16 cellular contexts compared by ENCODE assay signal in genomic region chr14:23177181-23177580, GRCh38. TPM values are rescaled to one million over a fixed set of nuclear protein-coding genes. Genes with fewer than 3 reads are reported as not detected.
DNase-seq lines count a peak whose midpoint lies in the region; ATAC-seq and TF ChIP-seq lines count a peak whose summit lies in the region.
"Had no signal": no experiment of that assay in that cellular context is flagged by ENCODE, and none has a peak within 500 bp of the region (broad histone marks: within the 10 kb centered on the region; RNA-seq: fewer than 3 reads in every experiment).

No MANE protein-coding gene starts in this region.

- peak overlapping the region; percentile 3 for H3K27ac Mint-ChIP-seq in nephron progenitor cell
- H3K27ac Mint-ChIP-seq: activated CD4-positive, alpha-beta T cell treated with anti-CD3 and anti-CD28 coated beads, Interleukin-2, amount 10 ng/mL, durations not matched to agents 7 days and 5 days; IgD-negative memory B cell had no signal

- no peak overlapping the region for H3K4me3 Mint-ChIP-seq in nephron progenitor cell
- H3K4me3 Mint-ChIP-seq: activated CD4-positive, alpha-beta T cell treated with anti-CD3 and anti-CD28 coated beads, Interleukin-2, amount 10 ng/mL, durations not matched to agents 7 days and 5 days; IgD-negative memory B cell had no signal

- H3K36me3 Mint-ChIP-seq in nephron progenitor cell (ENCODE audit: low read depth) = no peaks in the 10 kb centered on the region
- H3K36me3 Mint-ChIP-seq: IgD-negative memory B cell had no signal

- ATAC-seq in GM21515 (IDR thresholded peaks at IDR 0.05; ENCODE audit: unreplicated experiment) = no peak

- DNase-seq in Daoy (ENCODE audit: low read depth) = peak; percentile 31
- peak; percentile 85 for DNase-seq in NCI-H2029 treated with DMSO at 0.1 percent for 48 hours (lab: John Stamatoyannopoulos, UW)
- DNase-seq in cerebellar cortex (ENCODE audit: low spot score) = peak; percentile 72
- DNase-seq in nephron progenitor cell = no peak
- no peak for DNase-seq in NCI-H1092 (lab: John Stamatoyannopoulos, UW)
- no peak for DNase-seq in mesenteric fat pad (ENCODE audit: low spot score)
- no peak for DNase-seq in stimulated activated CD4-positive, alpha-beta T cell treated with anti-CD3 and anti-CD28 coated beads, Interleukin-4, amount 100 ng/mL, for 24 hours
- DNase-seq: activated CD4-positive, alpha-beta T cell treated with anti-CD3 and anti-CD28 coated beads, Interleukin-2, amount 10 ng/mL, durations not matched to agents 7 days and 5 days; aorta; dermis blood vessel endothelial cell; NCI-H146; NCI-H526; stimulated activated CD4-positive, alpha-beta T cell treated with anti-CD3 and anti-CD28 coated beads, Interleukin-1b, Interleukin-23, amount 100 ng/mL, for 48 hours had no signal

- no peak for TF ChIP-seq CTCF in nephron progenitor cell (IDR thresholded peaks at IDR 0.05)

- peaks cover 13% of the 10 kb centered on the region for H3K27me3 Mint-ChIP-seq in nephron progenitor cell (ENCODE audit: low read depth, poor library complexity)

- no peaks in the 10 kb centered on the region for H3K9me3 Mint-ChIP-seq in nephron progenitor cell
- H3K9me3 Mint-ChIP-seq: activated CD4-positive, alpha-beta T cell treated with anti-CD3 and anti-CD28 coated beads, Interleukin-2, amount 10 ng/mL, durations not matched to agents 7 days and 5 days; IgD-negative memory B cell had no signal

- peaks cover 60% of the 10 kb centered on the region for H3K4me1 Mint-ChIP-seq in nephron progenitor cell

RNA-seq across cellular contexts. Expression of gene SLC7A8, which starts 6.3 kb away (rescaled TPM):
- total RNA-seq in Daoy (2014; rRNA removed; shearing (Covaris generic)) = 0.91 TPM in 1 of 2 replicates, not detected in the other
- total RNA-seq in mesenteric fat pad = 33.4 TPM
- total RNA-seq: dermis blood vessel endothelial cell had no signal

RNA-seq across cellular contexts. Expression of gene CEBPE, which starts 58.1 kb away (rescaled TPM):
- total RNA-seq in Daoy (2014; rRNA removed; shearing (Covaris generic)) = not detected in 2 replicates
- total RNA-seq in mesenteric fat pad = not detected
- total RNA-seq: dermis blood vessel endothelial cell, RPMI7951 had no signal

Comparison
In these comparisons a context has a peak if more than half of its experiments do, and no peak if none do; other contexts are left out.
1. DNase-seq: peak in Daoy (single experiment), NCI-H2029 treated with DMSO at 0.1 percent for 48 hours (single experiment) and cerebellar cortex (single experiment); none in nephron progenitor cell (single experiment), NCI-H1092 (single experiment), mesenteric fat pad (single experiment) and stimulated activated CD4-positive, alpha-beta T cell treated with anti-CD3 and anti-CD28 coated beads, Interleukin-4, amount 100 ng/mL, for 24 hours (single experiment).
2. RNA of gene SLC7A8, which starts 6.3 kb away (total RNA-seq): 33.4 TPM in mesenteric fat pad (single experiment); 0.91 TPM in Daoy; every median in the first group is over 10 times any median in the second.